Comparison of ENCODE assay signal across 19 cellular contexts in the genomic region with DNA sequence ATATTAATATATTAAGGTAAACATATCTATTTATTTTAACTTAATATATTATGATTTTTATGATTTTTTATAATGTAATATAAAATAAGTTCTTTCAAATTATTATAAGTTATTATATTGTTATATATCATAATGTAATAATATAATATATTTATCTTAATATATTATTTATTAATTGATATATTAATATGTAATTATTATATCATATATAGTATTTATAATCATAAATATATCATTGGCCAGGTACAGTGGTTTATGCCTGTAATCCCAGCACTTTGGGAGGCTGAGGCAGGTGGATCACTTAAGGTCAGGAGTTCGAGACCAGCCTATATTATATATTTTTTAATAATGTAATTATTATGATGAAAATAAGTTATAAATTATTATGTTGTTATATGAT.
DNase-seq lines count a peak whose midpoint lies in the region; ATAC-seq, FAIRE-seq and TF ChIP-seq lines count a peak whose summit lies in the region.
"Had no signal": no experiment of that assay in that cellular context is flagged by ENCODE, and none has a peak within 500 bp of the region (broad histone marks: within the 10 kb centered on the region; RNA-seq: fewer than 3 reads in every experiment).

No MANE protein-coding gene starts in this region.

- DNase-seq in RCC 7860 (ENCODE audit: low spot score) (no peak), pancreas (no peak), PC-3 (no peak), GM19238 (ENCODE audit: insufficient read length, low spot score) (no peak), DMS114 treated with DMSO at 0.1 percent for 48 hours (lab: John Stamatoyannopoulos, UW; ENCODE audit: unreplicated experiment) (no peak)
- DNase-seq: AML-193; Caco-2; CD4-positive, alpha-beta T cell; DMS79 treated with DMSO at 0.1 percent for 48 hours; H9; IMR-90; KBM-7 had no signal

- WGBS in pancreas, 2 donors = 97 to 98% methylated on average over 1 of the region's 1 CpG

- no peak overlapping the region for H3K4me2 ChIP-seq in PC-3 (ENCODE audit: low read length)
- H3K4me2 ChIP-seq: A549 had no signal

- TF ChIP-seq CTCF in pancreas (IDR thresholded peaks at IDR 0.05) (no peak), PC-3 (conservative IDR thresholded peaks at IDR 0.05; ENCODE audit: low read depth, low read length) (no peak)

- intact Hi-C loops in pancreas (cut with DNase I) (no loop called here), PC-3 (cut with micrococcal nuclease) (no loop called here)

- H3K4me3 ChIP-seq in pancreas (no peak overlapping the region), PC-3 (ENCODE audit: low read length) (no peak overlapping the region)
- H3K4me3 ChIP-seq: A549, GM12878 had no signal

- no peaks in the 10 kb centered on the region for H4K20me1 ChIP-seq in PC-3 (ENCODE audit: low read length)

- FAIRE-seq in RCC 7860 (lab: Jason Lieb, UNC) = peak; percentile 94
- FAIRE-seq in colon (lab: Jason Lieb, UNC) = peak; percentile 99
- peak; percentile 99 for FAIRE-seq in pancreas (lab: Jason Lieb, UNC)
- FAIRE-seq: A549, D721Med, GM12878, GM19239, H1 had no signal

- H3K9me2 ChIP-seq in PC-3 (replicated peaks; ENCODE audit: low read length) = no peaks in the 10 kb centered on the region

- no peaks in the 10 kb centered on the region for H3K27me3 ChIP-seq in pancreas
- no peaks in the 10 kb centered on the region for H3K27me3 ChIP-seq in PC-3 (ENCODE audit: low read length)

- H2AFZ ChIP-seq in PC-3 (ENCODE audit: low read length) = no peak overlapping the region

- no peak overlapping the region for H3K9ac ChIP-seq in PC-3 (ENCODE audit: low read length)

- POLR2A ChIA-PET in PC-3 (lab: Charles Lee; ENCODE audit: unreplicated experiment) = no interaction called here

- no TSS peak for BruUV-seq in PC-3 (replicated peaks; lab: Mats Ljungman, UMichigan)

- H3K27ac ChIP-seq in pancreas (no peak overlapping the region), PC-3 (ENCODE audit: low read length) (no peak overlapping the region)
- H3K27ac ChIP-seq: A549, C4-2B had no signal

- no peaks in the 10 kb centered on the region for H3K9me3 ChIP-seq in pancreas
- no peaks in the 10 kb centered on the region for H3K9me3 ChIP-seq in PC-3 (ENCODE audit: low read length)
- H3K9me3 ChIP-seq: A549, Caco-2 had no signal

- H3K36me3 ChIP-seq in pancreas (no peaks in the 10 kb centered on the region), PC-3 (ENCODE audit: low read depth, low read length) (no peaks in the 10 kb centered on the region)

- ATAC-seq in pancreas (no peak), PC-3 (no peak)
- ATAC-seq: A549, GM12878 had no signal

- H3K79me2 ChIP-seq in PC-3 (ENCODE audit: low read length) = no peaks in the 10 kb centered on the region

- H3K4me1 ChIP-seq in pancreas = no peaks in the 10 kb centered on the region
- H3K4me1 ChIP-seq in PC-3 (ENCODE audit: insufficient read depth, low read length) = peaks cover 11% of the 10 kb centered on the region; the same call in 1 of the 2 replicates
- H3K4me1 ChIP-seq: A549, Caco-2 had no signal

- H3F3A ChIP-seq in PC-3 (ENCODE audit: low read length, unreplicated experiment) = no peaks in the 10 kb centered on the region

- CTCF ChIA-PET in PC-3 (lab: Charles Lee) = no interaction called here
